ENCODE assay signal across 12 cellular contexts in genomic region chr12:47186246-47186645, GRCh38.
DNase-seq lines count a peak whose midpoint lies in the region; ATAC-seq and TF ChIP-seq lines count a peak whose summit lies in the region.
"Had no signal": no experiment of that assay in that cellular context is flagged by ENCODE, and none has a peak within 500 bp of the region (broad histone marks: within the 10 kb centered on the region; RNA-seq: fewer than 3 reads in every experiment).

No MANE protein-coding gene starts in this region.

- H3K36me3 ChIP-seq in CD8-positive, alpha-beta memory T cell (ENCODE audit: insufficient read depth, low read length): no peaks in the 10 kb centered on the region
- H3K36me3 ChIP-seq in esophagus squamous epithelium: no peaks in the 10 kb centered on the region
- H3K36me3 ChIP-seq in psoas muscle (ENCODE audit: insufficient read depth in 1 of 2, low read depth in 1 of 2): no peaks in the 10 kb centered on the region

- no peaks in the 10 kb centered on the region for H3K27me3 Mint-ChIP-seq in natural killer cell (ENCODE audit: low read depth in 2 of 2)
- no peaks in the 10 kb centered on the region for H3K27me3 Mint-ChIP-seq in natural killer cell treated with Interleukin-12 subunit alpha and Interleukin-12 subunit beta and Interleukin-15 and Interleukin-18, amount 100 ng/mL, for 72 hours
- H3K27me3 Mint-ChIP-seq in CD8-positive, alpha-beta memory T cell: no peaks in the 10 kb centered on the region
- H3K27me3 Mint-ChIP-seq in effector memory CD8-positive, alpha-beta T cell: no peaks in the 10 kb centered on the region
- no peaks in the 10 kb centered on the region for H3K27me3 Mint-ChIP-seq in stimulated activated memory B cell treated with anti-CD40 and anti-IgM and Interleukin-4, amounts not matched to agents 10 μg/mL and 1 μg/mL and 100 μg/mL, for 72 hours

- no peaks in the 10 kb centered on the region for H3K27me3 ChIP-seq in CD8-positive, alpha-beta memory T cell (ENCODE audit: insufficient read depth, low read length, poor library complexity, severe bottlenecking)
- H3K27me3 ChIP-seq in esophagus squamous epithelium: no peaks in the 10 kb centered on the region
- H3K27me3 ChIP-seq in psoas muscle (ENCODE audit: insufficient read depth in 3 of 3, low read length in 2 of 3): no peaks in the 10 kb centered on the region

- no peak overlapping the region for H3K27ac ChIP-seq in CD8-positive, alpha-beta memory T cell (ENCODE audit: low read depth, low read length)
- H3K27ac ChIP-seq in esophagus squamous epithelium (no peak overlapping the region), psoas muscle (no peak overlapping the region)
- H3K27ac ChIP-seq: GM23248 had no signal

- H3K4me3 Mint-ChIP-seq in natural killer cell: no peak overlapping the region
- no peak overlapping the region for H3K4me3 Mint-ChIP-seq in natural killer cell treated with Interleukin-12 subunit alpha and Interleukin-12 subunit beta and Interleukin-15 and Interleukin-18, amount 100 ng/mL, for 72 hours
- no peak overlapping the region for H3K4me3 Mint-ChIP-seq in CD8-positive, alpha-beta memory T cell
- H3K4me3 Mint-ChIP-seq in effector memory CD8-positive, alpha-beta T cell: no peak overlapping the region
- H3K4me3 Mint-ChIP-seq in stimulated activated memory B cell treated with anti-CD40 and anti-IgM and Interleukin-4, amounts not matched to agents 10 μg/mL and 1 μg/mL and 100 μg/mL, for 72 hours: no peak overlapping the region
- H3K4me3 Mint-ChIP-seq: IgD-negative memory B cell had no signal

- 85 to 98% methylated on average over 2 of the region's 2 CpGs for WGBS in esophagus squamous epithelium, 2 donors
- WGBS in psoas muscle, 3 donors: 93 to 98% (median 96%) methylated on average over 2 of the region's 2 CpGs

- POLR2A ChIA-PET in CD8-positive, alpha-beta memory T cell (lab: Charles Lee): interaction anchor here (0.7 to 1.9 kb wide), 4 partner anchors 74 to 180 kb away, joined by 3 to 6 read pairs (median 4); partner anchors contain the start of genes AMIGO2 and PCED1B

- H3K9me3 ChIP-seq in CD8-positive, alpha-beta memory T cell (ENCODE audit: low read length): no peaks in the 10 kb centered on the region
- H3K9me3 ChIP-seq in esophagus squamous epithelium: no peaks in the 10 kb centered on the region
- H3K9me3 ChIP-seq in psoas muscle: no peaks in the 10 kb centered on the region

- no peak for TF ChIP-seq POLR2A in esophagus squamous epithelium (IDR thresholded peaks at IDR 0.05)

- H3K4me1 Mint-ChIP-seq in natural killer cell: peaks cover 49 to 53% of the 10 kb centered on the region in 2 donors
- H3K4me1 Mint-ChIP-seq in natural killer cell treated with Interleukin-12 subunit alpha and Interleukin-12 subunit beta and Interleukin-15 and Interleukin-18, amount 100 ng/mL, for 72 hours (ENCODE audit: low read depth in 2 of 2): peaks cover 31 to 38% of the 10 kb centered on the region in 2 donors
- H3K4me1 Mint-ChIP-seq in CD8-positive, alpha-beta memory T cell: peaks cover 53 to 79% (median 73%) of the 10 kb centered on the region in 3 donors
- H3K4me1 Mint-ChIP-seq in effector memory CD8-positive, alpha-beta T cell (ENCODE audit: low read depth in 2 of 2): peaks cover 36 to 59% of the 10 kb centered on the region in 2 donors
- H3K4me1 Mint-ChIP-seq in stimulated activated memory B cell treated with anti-CD40 and anti-IgM and Interleukin-4, amounts not matched to agents 10 μg/mL and 1 μg/mL and 100 μg/mL, for 72 hours: peaks cover 51% of the 10 kb centered on the region

- H3K4me3 ChIP-seq in CD8-positive, alpha-beta memory T cell (ENCODE audit: low read length): no peak overlapping the region
- no peak overlapping the region for H3K4me3 ChIP-seq in esophagus squamous epithelium
- H3K4me3 ChIP-seq in psoas muscle: no peak overlapping the region
- H3K4me3 ChIP-seq: GM12878, GM23248 had no signal

- no peak for ATAC-seq in natural killer cell
- ATAC-seq in natural killer cell treated with Interleukin-12 subunit alpha and Interleukin-12 subunit beta and Interleukin-15 and Interleukin-18, amount 100 ng/mL, for 72 hours: no peak
- no peak for ATAC-seq in effector memory CD8-positive, alpha-beta T cell (replicated peaks)
- no peak for ATAC-seq in stimulated activated memory B cell treated with anti-CD40 and anti-IgM and Interleukin-4, amounts not matched to agents 10 μg/mL and 1 μg/mL and 100 μg/mL, for 72 hours
- ATAC-seq in psoas muscle: no peak
- ATAC-seq: GM12878, HCT116 had no signal

- TF ChIP-seq CTCF in natural killer cell (IDR thresholded peaks at IDR 0.05): no peak
- TF ChIP-seq CTCF in esophagus squamous epithelium (IDR thresholded peaks at IDR 0.05): no peak
- no peak for TF ChIP-seq CTCF in psoas muscle (IDR thresholded peaks at IDR 0.05)

- peaks cover 44% of the 10 kb centered on the region for H3K4me1 ChIP-seq in CD8-positive, alpha-beta memory T cell (ENCODE audit: insufficient read depth, low read length)
- peaks cover 0 to 31% (median 8%) of the 10 kb centered on the region in 3 donors for H3K4me1 ChIP-seq in esophagus squamous epithelium
- H3K4me1 ChIP-seq in psoas muscle: no peaks in the 10 kb centered on the region

- DNase-seq in natural killer cell (no peak), esophagus squamous epithelium (lab: John Stamatoyannopoulos, UW) (no peak), psoas muscle (no peak)
- DNase-seq in natural killer cell treated with Interleukin-12 subunit alpha and Interleukin-12 subunit beta and Interleukin-15 and Interleukin-18, amount 100 ng/mL, for 72 hours (ENCODE audit: low spot score): no peak
- DNase-seq in CD8-positive, alpha-beta memory T cell: no peak
- no peak for DNase-seq in effector memory CD8-positive, alpha-beta T cell
- DNase-seq: DMS79, GM23248 had no signal

- CTCF ChIA-PET in CD8-positive, alpha-beta memory T cell (lab: Charles Lee): interaction anchor here (2.2 kb wide), 1 partner anchor 211 kb away, joined by 7 read pairs; no protein-coding TSS in a partner anchor

- H3K36me3 Mint-ChIP-seq in natural killer cell: peaks cover 6% of the 10 kb centered on the region
- H3K36me3 Mint-ChIP-seq in natural killer cell treated with Interleukin-12 subunit alpha and Interleukin-12 subunit beta and Interleukin-15 and Interleukin-18, amount 100 ng/mL, for 72 hours: peaks cover 14% of the 10 kb centered on the region
- peaks cover 8 to 69% (median 22%) of the 10 kb centered on the region in 3 donors for H3K36me3 Mint-ChIP-seq in CD8-positive, alpha-beta memory T cell
- no peaks in the 10 kb centered on the region for H3K36me3 Mint-ChIP-seq in effector memory CD8-positive, alpha-beta T cell (ENCODE audit: insufficient read depth)
- H3K36me3 Mint-ChIP-seq in stimulated activated memory B cell treated with anti-CD40 and anti-IgM and Interleukin-4, amounts not matched to agents 10 μg/mL and 1 μg/mL and 100 μg/mL, for 72 hours: peaks cover 18% of the 10 kb centered on the region

- intact Hi-C loops in natural killer cell (cut with micrococcal nuclease): no loop called here
- intact Hi-C loops in esophagus squamous epithelium (cut with DNase I): no loop called here
- intact Hi-C loops in psoas muscle (cut with DNase I): no loop called here

- H3K9me3 Mint-ChIP-seq in natural killer cell: no peaks in the 10 kb centered on the region
- peaks cover 3% of the 10 kb centered on the region for H3K9me3 Mint-ChIP-seq in natural killer cell treated with Interleukin-12 subunit alpha and Interleukin-12 subunit beta and Interleukin-15 and Interleukin-18, amount 100 ng/mL, for 72 hours
- H3K9me3 Mint-ChIP-seq in CD8-positive, alpha-beta memory T cell: no peaks in the 10 kb centered on the region
- H3K9me3 Mint-ChIP-seq in effector memory CD8-positive, alpha-beta T cell: no peaks in the 10 kb centered on the region
- no peaks in the 10 kb centered on the region for H3K9me3 Mint-ChIP-seq in stimulated activated memory B cell treated with anti-CD40 and anti-IgM and Interleukin-4, amounts not matched to agents 10 μg/mL and 1 μg/mL and 100 μg/mL, for 72 hours
- H3K9me3 Mint-ChIP-seq: IgD-negative memory B cell had no signal

- peak overlapping the region; percentile 3 to 75 for H3K27ac Mint-ChIP-seq in natural killer cell
- peak overlapping the region in 1 of 2 donors; percentile 4 for H3K27ac Mint-ChIP-seq in natural killer cell treated with Interleukin-12 subunit alpha and Interleukin-12 subunit beta and Interleukin-15 and Interleukin-18, amount 100 ng/mL, for 72 hours
- peak overlapping the region in 7 of 8 donors; percentile 2 to 82 (median 58) for H3K27ac Mint-ChIP-seq in CD8-positive, alpha-beta memory T cell
- peak overlapping the region; percentile 11 to 17 for H3K27ac Mint-ChIP-seq in effector memory CD8-positive, alpha-beta T cell
- H3K27ac Mint-ChIP-seq in stimulated activated memory B cell treated with anti-CD40 and anti-IgM and Interleukin-4, amounts not matched to agents 10 μg/mL and 1 μg/mL and 100 μg/mL, for 72 hours: peak overlapping the region; percentile 41
